In the genomic region with DNA sequence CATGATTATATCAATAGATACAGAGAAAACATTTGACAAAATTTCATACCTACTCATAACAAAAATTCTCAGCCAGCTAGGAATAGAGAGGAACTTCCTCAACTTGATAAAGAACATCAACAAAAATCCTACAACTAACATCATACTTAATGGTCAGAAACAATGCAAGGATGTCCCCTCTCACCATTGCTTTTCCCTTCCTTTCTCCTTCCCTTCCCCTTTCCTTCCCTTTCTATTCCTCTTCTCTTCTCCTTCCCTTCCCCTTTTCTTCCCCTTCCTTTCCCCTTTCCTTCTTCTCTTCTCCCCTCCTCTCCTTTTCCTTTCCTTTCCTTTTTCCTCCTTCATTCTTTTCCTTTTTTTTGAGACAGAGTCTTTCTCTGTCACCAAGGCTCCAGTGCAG, we compare ENCODE assay signal across 35 cellular contexts.
"Had no signal": no experiment of that assay in that cellular context is flagged by ENCODE, and none has a peak within 500 bp of the region (broad histone marks: within the 10 kb centered on the region; RNA-seq: fewer than 3 reads in every experiment).

No MANE protein-coding gene starts in this region.

- H3K9ac ChIP-seq: KMS-11 had no signal

- H3K4me2 ChIP-seq: KMS-11 had no signal

- H3K27me3 ChIP-seq: MG63 had no signal

- H3K4me3 ChIP-seq: MG63 had no signal

- H3K9me3 ChIP-seq: MG63 had no signal

- H3K36me3 ChIP-seq: MG63 had no signal

- DNase-seq: Karpas-422, Kasumi-1, MG63, MM.1S, MV-4-11, NCI-H1048, NCI-H1092, NCI-H1092 treated with DMSO at 0.1 percent for 48 hours, NCI-H1105, NCI-H1105 treated with DMSO at 0.1 percent for 48 hours, NCI-H1417, NCI-H1417 treated with DMSO at 0.1 percent for 48 hours, NCI-H1436, NCI-H1436 treated with DMSO at 0.1 percent for 48 hours, NCI-H146, NCI-H1694, NCI-H1694 treated with DMSO at 0.1 percent for 48 hours, NCI-H187, NCI-H187 treated with DMSO at 0.1 percent for 48 hours, NCI-H1930, NCI-H2029, NCI-H2029 treated with DMSO at 0.1 percent for 48 hours, NCI-H2081, NCI-H2081 treated with DMSO at 0.1 percent for 48 hours, NCI-H2107, NCI-H2171, NCI-H2171 treated with DMSO at 0.1 percent for 48 hours, NCI-H2227 treated with DMSO at 0.1 percent for 48 hours, NCI-H226, NCI-H345, NCI-H446, NCI-H446 treated with DMSO at 0.1 percent for 48 hours, NCI-H510A, NCI-H510A treated with DMSO at 0.1 percent for 48 hours had no signal

- H3K27ac ChIP-seq: KMS-11 had no signal
